8 cellular contexts compared by ENCODE assay signal in genomic region chr6:52663120-52663934, GRCh38. TPM values are rescaled to one million over a fixed set of nuclear protein-coding genes. Genes with fewer than 3 reads are reported as not detected.
A peak's percentile ranks its signal among the peaks of the same experiment; 100 is the strongest.
DNase-seq lines count a peak whose midpoint lies in the region; ATAC-seq, FAIRE-seq and TF ChIP-seq lines count a peak whose summit lies in the region.

No MANE protein-coding gene starts in this region.

- no peak for TF ChIP-seq EP300 in HepG2 (IDR thresholded peaks at IDR 0.05; ENCODE audit: low read depth in 2 of 2, low read length in 2 of 2)
- TF ChIP-seq EP300 in HepG2 (CRISPR knock-in tag; IDR thresholded peaks at IDR 0.05; ENCODE audit: borderline replicate concordance), result no peak

- peaks cover 26% of the 10 kb centered on the region for H3K79me2 ChIP-seq in HepG2 (ENCODE audit: insufficient read depth, low read length)

- H3K36me3 Mint-ChIP-seq in activated B cell treated with CpG ODN at 0.5 μM for 24 hours (ENCODE audit: low read depth), result no peaks in the 10 kb centered on the region

- BruUV-seq in HepG2 (replicated peaks; lab: Mats Ljungman, UMichigan), result no TSS peak

- H2AFZ ChIP-seq in HepG2 (ENCODE audit: low read length), result peak overlapping the region; percentile 83

- H3K4me2 ChIP-seq in HepG2 (ENCODE audit: low read depth, low read length), result peak overlapping the region; percentile 95

- peak; percentile 64 for FAIRE-seq in HepG2 (lab: Jason Lieb, UNC)

- DNase-seq in SIG-M5 treated with dmso at 0.1 percent for 504 hours (lab: John Stamatoyannopoulos, UW; ENCODE audit: unreplicated experiment), result peak; percentile 75
- DNase-seq in SIG-M5 (lab: John Stamatoyannopoulos, UW), result no peak
- peak; percentile 70 for DNase-seq in NCI-H2196 treated with DMSO at 0.1 percent for 48 hours (lab: John Stamatoyannopoulos, UW; ENCODE audit: unreplicated experiment)
- DNase-seq in activated B cell treated with CpG ODN at 0.5 μM for 24 hours, result no peak
- DNase-seq in coronary artery (ENCODE audit: low spot score), result no peak
- peak; percentile 77 for DNase-seq in HepG2 (ENCODE audit: low spot score)
- peak; percentile 17 to 30 (median 26) for DNase-seq in stimulated activated CD4-positive, alpha-beta T cell treated with anti-CD3 and anti-CD28 coated beads, TNF-alpha, amount 100 ng/mL, for 24 hours (ENCODE audit: low read depth in 3 of 3)

- peak overlapping the region; percentile 69 for H3K9ac ChIP-seq in HepG2 (ENCODE audit: insufficient read depth, low read depth, low read length)

- H3K4me1 ChIP-seq in HepG2 (ENCODE audit: insufficient read depth, low read length), result peaks cover 50% of the 10 kb centered on the region

- H3K9me3 Mint-ChIP-seq in activated B cell treated with CpG ODN at 0.5 μM for 24 hours, result no peaks in the 10 kb centered on the region

- H3K4me3 ChIP-seq in coronary artery, result peak overlapping the region; percentile 79
- peak overlapping the region; percentile 72 to 89 (median 89) for H3K4me3 ChIP-seq in HepG2 (replicated peaks in 1 of 3; ENCODE audit: insufficient read depth in 1 of 3, low read depth in 2 of 3, low read length in 3 of 3)

- H3K27ac ChIP-seq in coronary artery (no peak overlapping the region), HepG2 (ENCODE audit: extremely low read length, insufficient read depth, low read length) (peak overlapping the region; percentile 64)

- TF ChIP-seq RAD21 in HepG2 (CRISPR knock-in tag; IDR thresholded peaks at IDR 0.05), result peak; percentile 89

- H3K27me3 Mint-ChIP-seq in activated B cell treated with CpG ODN at 0.5 μM for 24 hours, result no peaks in the 10 kb centered on the region

- H3K27me3 ChIP-seq in HepG2 (ENCODE audit: control insufficient read depth in 1 of 2, insufficient read depth in 2 of 2, low read length in 2 of 2), result no peaks in the 10 kb centered on the region; a peak in 1 of 5 replicates

- H3K9me3 ChIP-seq in HepG2 (ENCODE audit: low read length), result no peaks in the 10 kb centered on the region

- POLR2A ChIA-PET in activated B cell treated with CpG ODN at 0.5 μM for 24 hours (lab: Charles Lee) (no interaction called here), HepG2 (lab: Yijun Ruan, JAX) (interaction anchor here (1.2 to 3.0 kb wide), 6 partner anchors 11 to 247 kb away, joined by 3 to 18 read pairs (median 6); partner anchors contain the start of gene EFHC1)

- no peak overlapping the region for H3K4me3 Mint-ChIP-seq in activated B cell treated with CpG ODN at 0.5 μM for 24 hours

- peak; percentile 78 for TF ChIP-seq CTCF in activated B cell treated with CpG ODN at 0.5 μM for 24 hours (IDR thresholded peaks at IDR 0.05)
- peak; percentile 82 for TF ChIP-seq CTCF in coronary artery (IDR thresholded peaks at IDR 0.05)
- peak; percentile 84 for TF ChIP-seq CTCF in HepG2 (CRISPR knock-in tag; IDR thresholded peaks at IDR 0.05)

- peaks cover 17% of the 10 kb centered on the region for H3K4me1 Mint-ChIP-seq in activated B cell treated with CpG ODN at 0.5 μM for 24 hours

- 3% methylated on average over 12 of the region's 12 CpGs for WGBS in HepG2 (ENCODE audit: low lambda C conversion rate)

- TF ChIP-seq POLR2A in HepG2 (IDR thresholded peaks at IDR 0.05; ENCODE audit: insufficient read depth in 1 of 2, low read depth in 2 of 2, low read length in 2 of 2), result no peak

- CTCF ChIA-PET in activated B cell treated with CpG ODN at 0.5 μM for 24 hours (lab: Charles Lee), result interaction anchor here (0.8 to 3.9 kb wide), 10 partner anchors 11 to 377 kb away, joined by 3 to 66 read pairs (median 5); partner anchors contain the start of gene EFHC1
- CTCF ChIA-PET in HepG2 (lab: Yijun Ruan, JAX; ENCODE audit: low intra/inter-chr PET ratio, low total read pairs), result interaction anchor here (0.6 to 4.6 kb wide), 12 partner anchors 11 to 821 kb away, joined by 3 to 79 read pairs (median 6); partner anchors contain the start of genes EFHC1 and TRAM2

- H4K20me1 ChIP-seq in HepG2 (ENCODE audit: insufficient read depth, low read length), result no peaks in the 10 kb centered on the region

- H3K36me3 ChIP-seq in HepG2 (replicated peaks in 1 of 2; ENCODE audit: control insufficient read depth in 1 of 2, insufficient read depth in 2 of 2, low read length in 2 of 2), result peaks cover 0 to 1% of the 10 kb centered on the region in 2 experiments; a peak in 1 of 5 replicates

- ATAC-seq in HG03045 (IDR thresholded peaks at IDR 0.05; ENCODE audit: unreplicated experiment), result peak; percentile 36
- ATAC-seq in activated B cell treated with CpG ODN at 0.5 μM for 24 hours (ENCODE audit: low read depth), result peak; percentile 62
- peak; percentile 40 for ATAC-seq in HepG2

- intact Hi-C loops in activated B cell treated with CpG ODN at 0.5 μM for 24 hours (cut with micrococcal nuclease) (loop anchor here (1.0 to 10.0 kb wide), 12 partner anchors 11 to 1131 kb away; partner anchors contain the start of genes EFHC1, GCLC and LRRC1), HepG2 (cut with micrococcal nuclease; ENCODE audit: unreplicated experiment) (loop anchor here (1.0 to 10.0 kb wide), 5 partner anchors 87 to 501 kb away; no protein-coding TSS in a partner anchor)

- H3K27ac Mint-ChIP-seq in activated B cell treated with CpG ODN at 0.5 μM for 24 hours, result no peak overlapping the region

- in situ Hi-C loops in HepG2 (cut with HindIII; ENCODE audit: extremely low pct_ligation_motif_present, low pct_unique_long_range_greater_than_20kb), result loop anchor here (5.0 to 25.0 kb wide), 4 partner anchors 66 to 501 kb away; partner anchors contain the start of gene MCM3

TF ChIP-seq in HepG2, 621 proteins besides CTCF, POLR2A, EP300 and RAD21 (continues in another document):
- TF ChIP-seq U2AF2 (IDR thresholded peaks at IDR 0.05; ENCODE audit: low read depth, low read length), result no peak
- TF ChIP-seq ZNF3 (CRISPR knock-in tag; IDR thresholded peaks at IDR 0.05), result no peak
- peak; percentile 48; the same call in 1 of the 2 replicates for TF ChIP-seq IRF2 (CRISPR knock-in tag; IDR thresholded peaks at IDR 0.05)
- no peak for TF ChIP-seq GABPA (IDR thresholded peaks at IDR 0.05; ENCODE audit: low read depth, low read length)
- 0 out of 2 replicates have a peak, but pooled peaks have one; percentile 32 for TF ChIP-seq GABPA (CRISPR knock-in tag; IDR thresholded peaks at IDR 0.05; ENCODE audit: low read depth)
- TF ChIP-seq SATB2 (CRISPR knock-in tag; IDR thresholded peaks at IDR 0.05), result 0 out of 2 replicates have a peak, but pooled peaks have one; percentile 32
- no peak for TF ChIP-seq KAT2B (IDR thresholded peaks at IDR 0.05; ENCODE audit: borderline replicate concordance, low read depth, low read length)
- TF ChIP-seq SP5 (CRISPR knock-in tag; IDR thresholded peaks at IDR 0.05; ENCODE audit: borderline replicate concordance, low read depth), result 0 out of 2 replicates have a peak, but pooled peaks have one; percentile 25
- no peak for TF ChIP-seq MATR3 (CRISPR knock-in tag; IDR thresholded peaks at IDR 0.05)
- TF ChIP-seq ZBTB26 (CRISPR knock-in tag; IDR thresholded peaks at IDR 0.05; ENCODE audit: borderline replicate concordance), result no peak
- TF ChIP-seq SSRP1 (CRISPR knock-in tag; IDR thresholded peaks at IDR 0.05), result 0 out of 2 replicates have a peak, but pooled peaks have one; percentile 4
- no peak for TF ChIP-seq SP1 (IDR thresholded peaks at IDR 0.05)
- no peak for TF ChIP-seq SP1 (CRISPR knock-in tag; IDR thresholded peaks at IDR 0.05)
- peak; percentile 41; the same call in 1 of the 2 replicates for TF ChIP-seq ZNF232 (CRISPR knock-in tag; IDR thresholded peaks at IDR 0.05; ENCODE audit: borderline replicate concordance)
- TF ChIP-seq HNF4A (CRISPR knock-in tag; IDR thresholded peaks at IDR 0.05), result no peak
- TF ChIP-seq ZNF879 (CRISPR knock-in tag; IDR thresholded peaks at IDR 0.05), result no peak
- 0 out of 2 replicates have a peak, but pooled peaks have one; percentile 4 for TF ChIP-seq ZNF567 (CRISPR knock-in tag; IDR thresholded peaks at IDR 0.05; ENCODE audit: borderline replicate concordance)
- no peak for TF ChIP-seq ZNF563 (CRISPR knock-in tag; IDR thresholded peaks at IDR 0.05)
- TF ChIP-seq ZNF510 (CRISPR knock-in tag; IDR thresholded peaks at IDR 0.05; ENCODE audit: low read depth), result no peak; the same call in 1 of the 2 replicates

RNA-seq across cellular contexts. Expression of gene TMEM14A, which starts 7.6 kb away (rescaled TPM):
- total RNA-seq in activated B cell treated with CpG ODN at 0.5 μM for 24 hours (6.6 and 7.7 TPM in 2 replicates), HepG2 (2016; rRNA removed; fragmentation: Illumina TruSeq; extraction: Trizol) (73.7 and 78.0 TPM in 2 replicates)
- 23.2 and 27.5 TPM in 2 replicates for total RNA-seq in HepG2 (2016; cell fraction: cytosol; rRNA removed; fragmentation: Illumina TruSeq; extraction: Trizol; ENCODE audit: low read depth)
- total RNA-seq in HepG2 (2016; cell fraction: insoluble cytoplasmic fraction; rRNA removed; fragmentation: Illumina TruSeq; extraction: Trizol), result 70.9 and 77.3 TPM in 2 replicates
- 39.5 and 43.5 TPM in 2 replicates for total RNA-seq in HepG2 (2016; cell fraction: membrane; rRNA removed; fragmentation: Illumina TruSeq; extraction: Trizol)
- 44.6 and 52.8 TPM in 2 replicates for total RNA-seq in HepG2 (2016; cell fraction: nucleus; rRNA removed; fragmentation: Illumina TruSeq; extraction: Trizol)
- 18.2 and 24.6 TPM in 2 replicates for polyA plus RNA-seq in HepG2 (2011; rRNA removed)
- 19.6 and 31.0 TPM in 2 replicates for polyA plus RNA-seq in HepG2 (2011; cell fraction: cytosol; rRNA removed)
- polyA plus RNA-seq in HepG2 (2011; cell fraction: nucleus; rRNA removed), result 7.1 and 9.9 TPM in 2 replicates
- polyA plus RNA-seq in HepG2 (2012), result 18.4 and 26.2 TPM in 2 replicates
- 23.3 and 32.1 TPM in 2 replicates for polyA plus RNA-seq in HepG2 (2016; cell fraction: cytosol; fragmentation: Illumina TruSeq; extraction: Trizol; ENCODE audit: low read depth)
- 85.0 and 85.6 TPM in 2 replicates for polyA plus RNA-seq in HepG2 (2016; cell fraction: insoluble cytoplasmic fraction; fragmentation: Illumina TruSeq; extraction: Trizol; ENCODE audit: low read depth)
- 39.5 and 42.3 TPM in 2 replicates for polyA plus RNA-seq in HepG2 (2016; cell fraction: membrane; fragmentation: Illumina TruSeq; extraction: Trizol; ENCODE audit: low read depth)
- 84.3 and 97.3 TPM in 2 replicates for polyA plus RNA-seq in HepG2 (2016; cell fraction: nucleus; fragmentation: Illumina TruSeq; extraction: Trizol; ENCODE audit: insufficient read depth, low read depth)
- 4.1 and 10.8 TPM in 2 replicates for polyA minus RNA-seq in HepG2 (2011; rRNA and poly(A)+ RNA removed; ENCODE audit: low replicate concordance)
- polyA minus RNA-seq in HepG2 (2011; cell fraction: cytosol; rRNA and poly(A)+ RNA removed), result 4.7 and 5.7 TPM in 2 replicates
- polyA minus RNA-seq in HepG2 (2011; cell fraction: nucleus; rRNA and poly(A)+ RNA removed), result 3.7 and 4.6 TPM in 2 replicates

Comparison
In these comparisons a context has a peak if more than half of its experiments do, and no peak if none do; other contexts are left out.
1. DNase-seq: peak in SIG-M5 treated with dmso at 0.1 percent for 504 hours (single experiment), NCI-H2196 treated with DMSO at 0.1 percent for 48 hours (single experiment), HepG2 (single experiment) and stimulated activated CD4-positive, alpha-beta T cell treated with anti-CD3 and anti-CD28 coated beads, TNF-alpha, amount 100 ng/mL, for 24 hours (3 of 3); none in SIG-M5 (single experiment), activated B cell treated with CpG ODN at 0.5 μM for 24 hours (single experiment) and coronary artery (single experiment).
2. Peak in every context shown above with its lines, with median percentiles within 50 percentile points of each other: ATAC-seq and CTCF ChIP-seq.